ENCODE assay signal across 1 cellular context in genomic region chr2:239294571-239295054, GRCh38.
A peak's percentile ranks its signal among the peaks of the same experiment; 100 is the strongest.
TF ChIP-seq lines count a peak whose summit lies in the region.

No MANE protein-coding gene starts in this region.

TF ChIP-seq in K562, 482 proteins besides CTCF, POLR2A, EP300 and RAD21 (continued from another document and continues in another):
- TF ChIP-seq DMBX1 (CRISPR knock-in tag; IDR thresholded peaks at IDR 0.05; ENCODE audit: borderline replicate concordance) (peak; percentile 49; the same call in 1 of the 2 replicates), KLF6 (CRISPR knock-in tag; IDR thresholded peaks at IDR 0.05; ENCODE audit: borderline replicate concordance) (no peak), ZNF780A (CRISPR knock-in tag; IDR thresholded peaks at IDR 0.05) (no peak), ZKSCAN3 (CRISPR knock-in tag; IDR thresholded peaks at IDR 0.05) (no peak), CEBPB (tag; IDR thresholded peaks at IDR 0.05) (no peak), SLC30A9 (CRISPR knock-in tag; IDR thresholded peaks at IDR 0.05) (no peak), NFIX (CRISPR knock-in tag; IDR thresholded peaks at IDR 0.05; ENCODE audit: low read depth) (no peak), LARP7 (IDR thresholded peaks at IDR 0.05) (no peak), CEBPG (CRISPR knock-in tag; IDR thresholded peaks at IDR 0.05) (no peak), CEBPG (tag; conservative IDR thresholded peaks at IDR 0.05 in 1 of 2, IDR thresholded peaks at IDR 0.05 in 1 of 2) (no peak), HMGXB4 (CRISPR knock-in tag; IDR thresholded peaks at IDR 0.05) (no peak), MCM2 (IDR thresholded peaks at IDR 0.05; ENCODE audit: low read depth) (no peak), ZKSCAN1 (IDR thresholded peaks at IDR 0.05; ENCODE audit: low read depth, low read length) (0 out of 2 replicates have a peak, but pooled peaks have one; percentile 16), CREBBP (IDR thresholded peaks at IDR 0.05; ENCODE audit: low read depth, low read length) (no peak), PCBP1 (IDR thresholded peaks at IDR 0.05; ENCODE audit: low read depth, low read length, poor library complexity, severe bottlenecking) (no peak), PKNOX1 (IDR thresholded peaks at IDR 0.05) (no peak), ZNF512 (tag; IDR thresholded peaks at IDR 0.05) (no peak), TGIF2 (CRISPR knock-in tag; IDR thresholded peaks at IDR 0.05) (no peak), POLR2AphosphoS5 (IDR thresholded peaks at IDR 0.05; ENCODE audit: control insufficient read depth, insufficient read depth, low read depth, low read length) (no peak), POLR2H (tag; IDR thresholded peaks at IDR 0.05; ENCODE audit: low read depth) (no peak), SOX6 (IDR thresholded peaks at IDR 0.05) (0 out of 2 replicates have a peak, but pooled peaks have one; percentile 46), SMARCA4 (IDR thresholded peaks at IDR 0.05) (peak; percentile 41), IRF1 (CRISPR knock-in tag; IDR thresholded peaks at IDR 0.05; ENCODE audit: borderline replicate concordance) (no peak), TRIM28 (IDR thresholded peaks at IDR 0.05) (no peak), MAFF (IDR thresholded peaks at IDR 0.05; ENCODE audit: low read length) (no peak), RBM17 (IDR thresholded peaks at IDR 0.05; ENCODE audit: borderline replicate concordance, low read depth, low read length) (no peak), SRSF1 (IDR thresholded peaks at IDR 0.05; ENCODE audit: low read depth, low read length) (no peak), ATF1 (CRISPR knock-in tag; IDR thresholded peaks at IDR 0.05) (no peak), ATF1 (tag; IDR thresholded peaks at IDR 0.05) (no peak), ZBED1 (IDR thresholded peaks at IDR 0.05) (no peak), ZNF184 (CRISPR knock-in tag; IDR thresholded peaks at IDR 0.05) (no peak), HDAC8 (tag; IDR thresholded peaks at IDR 0.05) (no peak), SMC3 (conservative IDR thresholded peaks at IDR 0.05; ENCODE audit: insufficient read depth, low read depth, low read length) (no peak), RBM34 (IDR thresholded peaks at IDR 0.05; ENCODE audit: borderline replicate concordance, insufficient read depth, low read length) (no peak), ZNF511 (CRISPR knock-in tag; IDR thresholded peaks at IDR 0.05) (no peak), CBX5 (IDR thresholded peaks at IDR 0.05; ENCODE audit: borderline replicate concordance, low read depth) (no peak), FOXP4 (CRISPR knock-in tag; IDR thresholded peaks at IDR 0.05; ENCODE audit: borderline replicate concordance) (no peak), NRF1 (conservative IDR thresholded peaks at IDR 0.05 in 1 of 2, IDR thresholded peaks at IDR 0.05 in 1 of 2) (no peak), ILK (tag; IDR thresholded peaks at IDR 0.05; ENCODE audit: borderline replicate concordance, low read depth) (no peak), POLR3G (IDR thresholded peaks at IDR 0.05; ENCODE audit: extremely low read depth, insufficient read length, insufficient replicate concordance) (no peak), FOSL1 (tag; conservative IDR thresholded peaks at IDR 0.05) (no peak), GTF2E2 (tag; IDR thresholded peaks at IDR 0.05) (no peak), CCNT2 (IDR thresholded peaks at IDR 0.05; ENCODE audit: borderline replicate concordance, extremely low read depth, insufficient read length, low read depth, low read length) (no peak), MYC (IDR thresholded peaks at IDR 0.05; ENCODE audit: low read depth, low read length) (0 out of 2 replicates have a peak, but pooled peaks have one; percentile 18), MYC (CRISPR knock-in tag; IDR thresholded peaks at IDR 0.05; ENCODE audit: borderline replicate concordance, low read depth) (no peak), CHD2 (IDR thresholded peaks at IDR 0.05; ENCODE audit: low read depth, low read length) (no peak), HMBOX1 (IDR thresholded peaks at IDR 0.05) (no peak), EWSR1 (IDR thresholded peaks at IDR 0.05; ENCODE audit: borderline replicate concordance, low read depth, partially characterized antibody) (no peak), MAZ (CRISPR knock-in tag; conservative IDR thresholded peaks at IDR 0.05 in 1 of 2, IDR thresholded peaks at IDR 0.05 in 1 of 2) (peak in 1 of 2 experiments; percentile 55; a peak in 1 of 4 replicates), NR1H2 (CRISPR knock-in tag; IDR thresholded peaks at IDR 0.05) (no peak), HNRNPUL1 (IDR thresholded peaks at IDR 0.05; ENCODE audit: low read length) (no peak), ETV5 (CRISPR knock-in tag; IDR thresholded peaks at IDR 0.05; ENCODE audit: low read depth) (no peak), HSF4 (CRISPR knock-in tag; IDR thresholded peaks at IDR 0.05; ENCODE audit: borderline replicate concordance) (no peak), ARID4B (CRISPR knock-in tag; IDR thresholded peaks at IDR 0.05) (no peak), CREB5 (CRISPR knock-in tag; IDR thresholded peaks at IDR 0.05) (no peak), HINFP (tag; conservative IDR thresholded peaks at IDR 0.05; ENCODE audit: low read depth) (no peak), ZNF282 (CRISPR knock-in tag; IDR thresholded peaks at IDR 0.05) (no peak), ESRRA (IDR thresholded peaks at IDR 0.05; ENCODE audit: borderline replicate concordance, low read depth) (peak; percentile 83), ARID2 (IDR thresholded peaks at IDR 0.05) (no peak), ZNF253 (CRISPR knock-in tag; conservative IDR thresholded peaks at IDR 0.05) (no peak)
